In genomic region chr11:6455070-6455469, GRCh38 we compare ENCODE assay signal across 15 cellular contexts. TPM values are rescaled to one million over a fixed set of nuclear protein-coding genes. Genes with fewer than 3 reads are reported as not detected.
"Had no signal": no experiment of that assay in that cellular context is flagged by ENCODE, and none has a peak within 500 bp of the region (broad histone marks: within the 10 kb centered on the region; RNA-seq: fewer than 3 reads in every experiment).

No MANE protein-coding gene starts in this region.

- ATAC-seq: left colon; naive thymus-derived CD4-positive, alpha-beta T cell; right lobe of liver; stimulated activated naive B cell treated with anti-CD40 and anti-IgM and Interleukin-4, amounts not matched to agents 10 μg/mL and 1 μg/mL and 100 μg/mL, for 72 hours had no signal

- H3K27ac ChIP-seq: esophagus muscularis mucosa, right lobe of liver, spleen, transverse colon had no signal

- H3K27me3 ChIP-seq: esophagus muscularis mucosa, right lobe of liver, spleen, transverse colon had no signal

- FAIRE-seq: TTC549 had no signal

- H3K4me3 ChIP-seq: esophagus muscularis mucosa, right lobe of liver, spleen, transverse colon had no signal

- H3K9me3 ChIP-seq: esophagus muscularis mucosa, right lobe of liver, spleen, transverse colon had no signal

- H3K4me1 ChIP-seq: esophagus muscularis mucosa, right lobe of liver, spleen, transverse colon had no signal

- DNase-seq: activated CD4-positive, CD25-positive, alpha-beta regulatory T cell; activated T-cell treated with anti-CD3 and anti-CD28 coated beads, Interleukin-2, amount 50 U/mL, for 1 hour; amniotic stem cell; left colon; naive thymus-derived CD4-positive, alpha-beta T cell; occipital lobe; right lobe of liver; spleen; stimulated activated CD4-positive, alpha-beta T cell treated with anti-CD3 and anti-CD28 coated beads, Interleukin-2, amount 100 ng/mL, for 24 hours; stimulated activated naive B cell treated with anti-CD40 and anti-IgM and Interleukin-4, amounts not matched to agents 10 μg/mL and 1 μg/mL and 100 μg/mL, for 72 hours; transverse colon had no signal

RNA-seq across cellular contexts. Expression of gene HPX, which starts 14.3 kb away (rescaled TPM):
- total RNA-seq: fibroblast of villous mesenchyme, lung microvascular endothelial cell had no signal
- polyA plus RNA-seq: naive thymus-derived CD4-positive, alpha-beta T cell had no signal
